Comparison of ENCODE assay signal across 11 cellular contexts in genomic region chr16:49283376-49284049, GRCh38. TPM values are rescaled to one million over a fixed set of nuclear protein-coding genes. Genes with fewer than 3 reads are reported as not detected.
DNase-seq lines count a peak whose midpoint lies in the region; ATAC-seq and TF ChIP-seq lines count a peak whose summit lies in the region.
"Had no signal": no experiment of that assay in that cellular context is flagged by ENCODE, and none has a peak within 500 bp of the region (broad histone marks: within the 10 kb centered on the region; RNA-seq: fewer than 3 reads in every experiment).

No MANE protein-coding gene starts in this region.

- H3K9me3 Mint-ChIP-seq in CD4-positive, CD25-positive, alpha-beta regulatory T cell = peaks cover 0 to 5% (median 0%) of the 10 kb centered on the region in 7 donors
- no peaks in the 10 kb centered on the region for H3K9me3 Mint-ChIP-seq in WTC11
- peaks cover 0 to 6% (median 2%) of the 10 kb centered on the region in 11 donors for H3K9me3 Mint-ChIP-seq in naive thymus-derived CD4-positive, alpha-beta T cell

- no peak for TF ChIP-seq POLR2A in ovary (IDR thresholded peaks at IDR 0.05)

- no peak overlapping the region for H3K4me3 ChIP-seq in CD4-positive, CD25-positive, alpha-beta regulatory T cell (ENCODE audit: low read depth, low read length)
- no peak overlapping the region for H3K4me3 ChIP-seq in naive thymus-derived CD4-positive, alpha-beta T cell (ENCODE audit: low read length)
- no peak overlapping the region for H3K4me3 ChIP-seq in ovary

- intact Hi-C loops in naive thymus-derived CD4-positive, alpha-beta T cell (cut with micrococcal nuclease) = loop anchor here in 1 of 2 donors (5.0 kb wide), 1 partner anchor 1869 kb away; the partner anchor contains the start of gene SALL1
- intact Hi-C loops in ovary (cut with DNase I) = no loop called here

- no peak overlapping the region for H3K27ac ChIP-seq in CD4-positive, CD25-positive, alpha-beta regulatory T cell (ENCODE audit: insufficient read depth, low read length, poor library complexity, severe bottlenecking)
- H3K27ac ChIP-seq in naive thymus-derived CD4-positive, alpha-beta T cell (ENCODE audit: low read depth, low read length) = no peak overlapping the region
- H3K27ac ChIP-seq in ovary = no peak overlapping the region
- H3K27ac ChIP-seq: VCaP had no signal

- WGBS in ovary, 3 donors = 2 to 4% (median 3%) methylated on average over 25 of the region's 25 CpGs

- peaks cover 50% of the 10 kb centered on the region for H3K27me3 Mint-ChIP-seq in CD4-positive, CD25-positive, alpha-beta regulatory T cell
- peaks cover 70% of the 10 kb centered on the region for H3K27me3 Mint-ChIP-seq in WTC11 (ENCODE audit: low read depth)
- peaks cover 67 to 78% (median 72%) of the 10 kb centered on the region in 5 donors for H3K27me3 Mint-ChIP-seq in naive thymus-derived CD4-positive, alpha-beta T cell

- H3K27ac Mint-ChIP-seq in CD4-positive, CD25-positive, alpha-beta regulatory T cell = no peak overlapping the region
- no peak overlapping the region for H3K27ac Mint-ChIP-seq in WTC11
- no peak overlapping the region for H3K27ac Mint-ChIP-seq in naive thymus-derived CD4-positive, alpha-beta T cell

- CTCF ChIA-PET in WTC11 (lab: Charles Lee) = interaction anchor here (1.1 to 2.5 kb wide), 7 partner anchors 18 to 660 kb away, joined by 3 to 12 read pairs (median 6); no protein-coding TSS in a partner anchor
- CTCF ChIA-PET in naive thymus-derived CD4-positive, alpha-beta T cell (lab: Charles Lee) = no interaction called here

- H3K36me3 Mint-ChIP-seq in CD4-positive, CD25-positive, alpha-beta regulatory T cell = no peaks in the 10 kb centered on the region
- H3K36me3 Mint-ChIP-seq in WTC11 = no peaks in the 10 kb centered on the region
- H3K36me3 Mint-ChIP-seq in naive thymus-derived CD4-positive, alpha-beta T cell = peaks cover 0 to 8% (median 0%) of the 10 kb centered on the region in 5 donors

- no peak for TF ChIP-seq EP300 in ovary (IDR thresholded peaks at IDR 0.05)

- TF ChIP-seq CTCF in WTC11 (IDR thresholded peaks at IDR 0.05) (no peak), ovary (IDR thresholded peaks at IDR 0.05) (no peak)

- POLR2A ChIA-PET in WTC11 (lab: Charles Lee) = no interaction called here
- POLR2A ChIA-PET in naive thymus-derived CD4-positive, alpha-beta T cell (lab: Charles Lee) = no interaction called here

- no peak for ATAC-seq in CD4-positive, CD25-positive, alpha-beta regulatory T cell (ENCODE audit: low read depth in 2 of 2)
- no peak for ATAC-seq in WTC11
- no peak for ATAC-seq in naive thymus-derived CD4-positive, alpha-beta T cell
- ATAC-seq in GM18907 (IDR thresholded peaks at IDR 0.05; ENCODE audit: unreplicated experiment) = no peak

- no peak for DNase-seq in CD4-positive, CD25-positive, alpha-beta regulatory T cell
- DNase-seq in G401 (ENCODE audit: low spot score) (peak; percentile 64), WTC11 (ENCODE audit: low spot score) (no peak), GM03348 (ENCODE audit: low spot score) (no peak), ovary (no peak)
- DNase-seq in naive thymus-derived CD4-positive, alpha-beta T cell = no peak

- H3K36me3 ChIP-seq in CD4-positive, CD25-positive, alpha-beta regulatory T cell (ENCODE audit: control insufficient read depth, insufficient read depth, low read length) = no peaks in the 10 kb centered on the region
- H3K36me3 ChIP-seq in naive thymus-derived CD4-positive, alpha-beta T cell (ENCODE audit: control insufficient read depth in 2 of 3, insufficient read depth in 3 of 3, low read length in 3 of 3) = no peaks in the 10 kb centered on the region
- no peaks in the 10 kb centered on the region for H3K36me3 ChIP-seq in ovary

- peak overlapping the region in 3 of 4 donors; percentile 5 to 41 (median 8) for H3K4me3 Mint-ChIP-seq in CD4-positive, CD25-positive, alpha-beta regulatory T cell
- peak overlapping the region; percentile 88 for H3K4me3 Mint-ChIP-seq in WTC11
- H3K4me3 Mint-ChIP-seq in naive thymus-derived CD4-positive, alpha-beta T cell = peak overlapping the region in 8 of 10 donors; percentile 6 to 83 (median 41)

- peaks cover 12% of the 10 kb centered on the region for H3K27me3 ChIP-seq in CD4-positive, CD25-positive, alpha-beta regulatory T cell (ENCODE audit: control insufficient read depth, insufficient read depth, low read length)
- H3K27me3 ChIP-seq in naive thymus-derived CD4-positive, alpha-beta T cell (ENCODE audit: control insufficient read depth in 2 of 2, insufficient read depth in 2 of 2, low read length in 2 of 2) = no peaks in the 10 kb centered on the region
- no peaks in the 10 kb centered on the region for H3K27me3 ChIP-seq in ovary

- H3K9me3 ChIP-seq in CD4-positive, CD25-positive, alpha-beta regulatory T cell (ENCODE audit: control insufficient read depth in 2 of 2, low read length in 2 of 2) = no peaks in the 10 kb centered on the region
- H3K9me3 ChIP-seq in naive thymus-derived CD4-positive, alpha-beta T cell (ENCODE audit: control insufficient read depth in 2 of 3, low read length in 3 of 3) = no peaks in the 10 kb centered on the region
- H3K9me3 ChIP-seq in ovary = no peaks in the 10 kb centered on the region

- in situ Hi-C loops in G401 (cut with HindIII; ENCODE audit: low sequenced_read_pairs) = no loop called here

- peaks cover 0 to 19% (median 2%) of the 10 kb centered on the region in 4 donors for H3K4me1 Mint-ChIP-seq in CD4-positive, CD25-positive, alpha-beta regulatory T cell
- peaks cover 40% of the 10 kb centered on the region for H3K4me1 Mint-ChIP-seq in WTC11
- peaks cover 5 to 25% (median 13%) of the 10 kb centered on the region in 7 donors for H3K4me1 Mint-ChIP-seq in naive thymus-derived CD4-positive, alpha-beta T cell

- H3K4me1 ChIP-seq in CD4-positive, CD25-positive, alpha-beta regulatory T cell (ENCODE audit: control insufficient read depth, insufficient read depth, low read length, poor library complexity, severe bottlenecking) = no peaks in the 10 kb centered on the region
- H3K4me1 ChIP-seq in naive thymus-derived CD4-positive, alpha-beta T cell (ENCODE audit: control insufficient read depth in 2 of 2, insufficient read depth in 2 of 2, low read length in 2 of 2) = no peaks in the 10 kb centered on the region
- peaks cover 9% of the 10 kb centered on the region for H3K4me1 ChIP-seq in ovary (ENCODE audit: insufficient read depth)

TF ChIP-seq in WTC11, 78 proteins besides CTCF, POLR2A, EP300 and RAD21 (continues in another document):
- TF ChIP-seq MYBL2 (CRISPR knock-in tag; IDR thresholded peaks at IDR 0.05) (no peak), ZNF232 (CRISPR knock-in tag; IDR thresholded peaks at IDR 0.05) (no peak), E2F1 (CRISPR knock-in tag; IDR thresholded peaks at IDR 0.05) (no peak), AR (CRISPR knock-in tag; IDR thresholded peaks at IDR 0.05) (no peak), ZNF219 (CRISPR knock-in tag; IDR thresholded peaks at IDR 0.05; ENCODE audit: borderline replicate concordance) (no peak), ATF3 (CRISPR knock-in tag; conservative IDR thresholded peaks at IDR 0.05) (no peak), NFATC4 (CRISPR knock-in tag; IDR thresholded peaks at IDR 0.05) (no peak), IRF1 (CRISPR knock-in tag; IDR thresholded peaks at IDR 0.05) (no peak), KAT7 (CRISPR knock-in tag; IDR thresholded peaks at IDR 0.05; ENCODE audit: borderline replicate concordance) (no peak)

RNA-seq across cellular contexts. Expression of gene CBLN1, which starts 1.9 kb away (rescaled TPM):
- not detected for total RNA-seq in CD4-positive, CD25-positive, alpha-beta regulatory T cell
- not detected for polyA plus RNA-seq in CD4-positive, CD25-positive, alpha-beta regulatory T cell
- total RNA-seq in G401 (2014; rRNA removed; shearing (Covaris generic)) = 0.44 TPM in 1 of 2 replicates, not detected in the other
- total RNA-seq in WTC11 (2021) (3.7 to 5.6 TPM (median 4.2 TPM) in 3 replicates), ovary (1 to 10 TPM in 2 of 7 donors, under 1 TPM in 3, not detected in 2; 0.23 to 3.4 (median 0.56) TPM)
- not detected for total RNA-seq in naive thymus-derived CD4-positive, alpha-beta T cell
- not detected for polyA plus RNA-seq in naive thymus-derived CD4-positive, alpha-beta T cell
- polyA plus RNA-seq in ovary = 1 to 10 TPM; 1.7 to 6.7 TPM
- total RNA-seq: HT1080, myocyte, skeletal muscle tissue had no signal

Comparison
In these comparisons a context has a peak if more than half of its experiments do, and no peak if none do; other contexts are left out.
1. H3K4me3 Mint-ChIP-seq: peak in every context shown above with its lines; median percentile 88 in WTC11; 41 in naive thymus-derived CD4-positive, alpha-beta T cell; 8 in CD4-positive, CD25-positive, alpha-beta regulatory T cell.